Comparison of ENCODE assay signal across 8 cellular contexts in genomic region chr2:177617849-177618248, GRCh38.
DNase-seq lines count a peak whose midpoint lies in the region; ATAC-seq and TF ChIP-seq lines count a peak whose summit lies in the region.

No MANE protein-coding gene starts in this region.

- peaks cover 6% of the 10 kb centered on the region for H3K36me3 Mint-ChIP-seq in activated naive CD4-positive, alpha-beta T cell treated with anti-CD3 and anti-CD28 coated beads, Interleukin-2, amount 10 ng/mL, durations not matched to agents 7 days and 5 days
- H3K36me3 Mint-ChIP-seq in memory B cell = peaks cover 2% of the 10 kb centered on the region
- H3K36me3 Mint-ChIP-seq in type B pancreatic cell = peaks cover 4% of the 10 kb centered on the region

- peak overlapping the region; percentile 87 for H3K27ac Mint-ChIP-seq in activated naive CD4-positive, alpha-beta T cell treated with anti-CD3 and anti-CD28 coated beads, Interleukin-2, amount 10 ng/mL, durations not matched to agents 7 days and 5 days
- peak overlapping the region; percentile 100 for H3K27ac Mint-ChIP-seq in memory B cell
- H3K27ac Mint-ChIP-seq in type B pancreatic cell = no peak overlapping the region

- peaks cover 2% of the 10 kb centered on the region for H3K9me3 Mint-ChIP-seq in activated naive CD4-positive, alpha-beta T cell treated with anti-CD3 and anti-CD28 coated beads, Interleukin-2, amount 10 ng/mL, durations not matched to agents 7 days and 5 days
- H3K9me3 Mint-ChIP-seq in memory B cell (peaks cover 1% of the 10 kb centered on the region), type B pancreatic cell (no peaks in the 10 kb centered on the region)

- peak overlapping the region; percentile 85 for H3K4me3 ChIP-seq in astrocyte of the spinal cord (ENCODE audit: low read depth, low read length)

- peaks cover 10% of the 10 kb centered on the region for H3K4me1 Mint-ChIP-seq in activated naive CD4-positive, alpha-beta T cell treated with anti-CD3 and anti-CD28 coated beads, Interleukin-2, amount 10 ng/mL, durations not matched to agents 7 days and 5 days
- H3K4me1 Mint-ChIP-seq in memory B cell (peaks cover 4% of the 10 kb centered on the region), type B pancreatic cell (ENCODE audit: unreplicated experiment) (peaks cover 11% of the 10 kb centered on the region)

- no peak for DNase-seq in activated naive CD4-positive, alpha-beta T cell treated with anti-CD3 and anti-CD28 coated beads, Interleukin-2, amount 10 ng/mL, durations not matched to agents 7 days and 5 days
- DNase-seq in activated naive CD4-positive, alpha-beta T cell treated with Interleukin-2 at 50 U/mL for 16 hours = no peak
- no peak for DNase-seq in astrocyte of the spinal cord (ENCODE audit: low read depth, low spot score)
- DNase-seq in memory B cell (ENCODE audit: low spot score in 2 of 2) = no peak
- DNase-seq in type B pancreatic cell (ENCODE audit: extremely low spot score, unreplicated experiment) = no peak
- DNase-seq in NCI-H2081 (lab: John Stamatoyannopoulos, UW) = no peak
- no peak for DNase-seq in activated effector memory CD4-positive, alpha-beta T cell treated with anti-CD3 and anti-CD28 coated beads, Interleukin-2, amount 50 U/mL, for 16 hours

- ATAC-seq in memory B cell (ENCODE audit: low read depth) (no peak), GM18870 (IDR thresholded peaks at IDR 0.05; ENCODE audit: unreplicated experiment) (no peak)

- CTCF ChIA-PET in activated naive CD4-positive, alpha-beta T cell treated with anti-CD3 and anti-CD28 coated beads, Interleukin-2, amount 10 ng/mL, durations not matched to agents 7 days and 5 days (lab: Charles Lee) = interaction anchor here (3.6 kb wide), 1 partner anchor 14 kb away, joined by 15 read pairs; no protein-coding TSS in a partner anchor

- in situ Hi-C loops in astrocyte of the spinal cord (cut with HindIII; ENCODE audit: low sequenced_read_pairs) = no loop called here

- H3K27me3 Mint-ChIP-seq in activated naive CD4-positive, alpha-beta T cell treated with anti-CD3 and anti-CD28 coated beads, Interleukin-2, amount 10 ng/mL, durations not matched to agents 7 days and 5 days = peaks cover 18% of the 10 kb centered on the region
- H3K27me3 Mint-ChIP-seq in memory B cell (peaks cover 4% of the 10 kb centered on the region), type B pancreatic cell (no peaks in the 10 kb centered on the region)

- no peak for TF ChIP-seq CTCF in astrocyte of the spinal cord (IDR thresholded peaks at IDR 0.05; ENCODE audit: low read depth, low read length)
- TF ChIP-seq CTCF in type B pancreatic cell (conservative IDR thresholded peaks at IDR 0.05) = no peak

- H3K4me3 Mint-ChIP-seq in activated naive CD4-positive, alpha-beta T cell treated with anti-CD3 and anti-CD28 coated beads, Interleukin-2, amount 10 ng/mL, durations not matched to agents 7 days and 5 days = peak overlapping the region; percentile 89
- H3K4me3 Mint-ChIP-seq in memory B cell = peak overlapping the region; percentile 90
- peak overlapping the region; percentile 97 for H3K4me3 Mint-ChIP-seq in type B pancreatic cell
